In the genomic region with DNA sequence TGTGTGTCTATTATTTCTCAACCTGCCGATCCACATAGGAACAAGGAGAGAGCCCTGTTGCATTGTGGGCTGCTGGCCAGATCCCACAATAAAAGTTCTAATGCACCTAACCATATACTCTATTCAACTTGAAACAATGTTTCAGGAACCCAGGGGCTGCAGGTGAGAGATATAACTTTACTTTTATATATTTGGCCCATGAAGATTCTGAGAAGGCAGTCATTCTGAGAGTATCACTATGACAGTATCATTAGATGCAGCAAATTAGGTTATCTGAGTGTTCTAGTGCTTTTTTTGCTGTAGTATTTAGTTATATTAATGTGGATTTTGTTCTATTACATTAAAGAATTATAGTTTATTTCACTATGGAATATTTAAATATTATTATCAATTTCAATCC, we compare ENCODE assay signal across 28 cellular contexts.
"Had no signal": no experiment of that assay in that cellular context is flagged by ENCODE, and none has a peak within 500 bp of the region (broad histone marks: within the 10 kb centered on the region; RNA-seq: fewer than 3 reads in every experiment).

No MANE protein-coding gene starts in this region.

- DNase-seq: activated CD4-positive, alpha-beta T cell treated with anti-CD3 and anti-CD28 coated beads for 36 hours; activated CD4-positive, CD25-positive, alpha-beta regulatory T cell; activated CD8-positive, alpha-beta memory T cell treated with anti-CD3 and anti-CD28 coated beads, Interleukin-2, amount 10 ng/mL, durations not matched to agents 7 days and 5 days; activated CD8-positive, alpha-beta T cell treated with anti-CD3 and anti-CD28 coated beads, Interleukin-2, amount 10 ng/mL, durations not matched to agents 7 days and 5 days; activated naive CD8-positive, alpha-beta T cell treated with anti-CD3 and anti-CD28 coated beads, Interleukin-2, amount 50 U/mL, for 24 hours; activated T-cell treated with anti-CD3 and anti-CD28 coated beads, Interleukin-2, amount 50 U/mL, for 48 hours; amygdala; endodermal cell; foreskin fibroblast; head of caudate nucleus; hippocampal formation; immature natural killer cell; kidney; left colon; naive B cell; nephron progenitor cell; ovary; retina; stimulated activated CD4-positive, alpha-beta T cell treated with anti-CD3 and anti-CD28 coated beads, Interleukin-12 subunit alpha, Interleukin-12 subunit beta, amount 100 ng/mL, for 4 hours; stimulated activated CD4-positive, alpha-beta T cell treated with anti-CD3 and anti-CD28 coated beads, Interleukin-4, amount 100 ng/mL, for 1 hour; stimulated activated naive CD8-positive, alpha-beta T cell treated with anti-CD3 and anti-CD28 coated beads, Interleukin-15, Interleukin-2, amounts not matched to agents 100 U/mL and 50 U/mL, for 24 hours; uterus had no signal

- H3K27me3 ChIP-seq: breast epithelium, neutrophil, ovary, uterus had no signal

- H3K9me3 ChIP-seq: ovary, thoracic aorta, uterus had no signal

- ATAC-seq: activated CD4-positive, alpha-beta T cell treated with anti-CD3 and anti-CD28 coated beads for 36 hours; activated CD8-positive, alpha-beta memory T cell treated with anti-CD3 and anti-CD28 coated beads, Interleukin-2, amount 10 ng/mL, durations not matched to agents 7 days and 5 days; activated CD8-positive, alpha-beta T cell treated with anti-CD3 and anti-CD28 coated beads, Interleukin-2, amount 10 ng/mL, durations not matched to agents 7 days and 5 days; activated naive CD8-positive, alpha-beta T cell treated with anti-CD3 and anti-CD28 coated beads, Interleukin-2, amount 50 U/mL, for 24 hours; esophagus mucosa; left colon; sciatic nerve; stimulated activated naive CD8-positive, alpha-beta T cell treated with anti-CD3 and anti-CD28 coated beads, Interleukin-15, Interleukin-2, amounts not matched to agents 100 U/mL and 50 U/mL, for 24 hours had no signal

- H3K4me3 ChIP-seq: breast epithelium, ovary, skin epidermis, thoracic aorta, uterus had no signal

- H3K36me3 ChIP-seq: breast epithelium, neutrophil, ovary, thoracic aorta, uterus had no signal

- H3K4me1 ChIP-seq: breast epithelium, uterus had no signal

- H3K27ac ChIP-seq: breast epithelium, neutrophil, ovary, skin epidermis, thoracic aorta, uterus had no signal
